2 cellular contexts compared by ENCODE assay signal in genomic region chr14:52351561-52352491, GRCh38.
TF ChIP-seq lines count a peak whose summit lies in the region.

No MANE protein-coding gene starts in this region.

TF ChIP-seq in GM12878, 131 proteins besides CTCF, POLR2A, EP300 and RAD21 (continued from another document):
- peak; percentile 84 for TF ChIP-seq BCL11A (IDR thresholded peaks at IDR 0.05; ENCODE audit: low read depth, low read length)
- TF ChIP-seq ZNF24 (IDR thresholded peaks at IDR 0.05), result no peak
- no peak for TF ChIP-seq ZBTB33 (IDR thresholded peaks at IDR 0.05)
- no peak for TF ChIP-seq EGR1 (IDR thresholded peaks at IDR 0.05; ENCODE audit: borderline replicate concordance in 1 of 2, low read depth in 2 of 2, low read length in 2 of 2)
- peak; percentile 58; the same call in 1 of the 2 replicates for TF ChIP-seq MLLT1 (IDR thresholded peaks at IDR 0.05)
- peak; percentile 69; the same call in 1 of the 2 replicates for TF ChIP-seq IRF4 (IDR thresholded peaks at IDR 0.05; ENCODE audit: low read depth, low read length)
- TF ChIP-seq PKNOX1 (IDR thresholded peaks at IDR 0.05), result 0 out of 2 replicates have a peak, but pooled peaks have one; percentile 25
- TF ChIP-seq JUNB (IDR thresholded peaks at IDR 0.05), result peak; percentile 42; the same call in 1 of the 2 replicates
- peak; percentile 60 for TF ChIP-seq MEF2B (IDR thresholded peaks at IDR 0.05; ENCODE audit: partially characterized antibody, poor library complexity, severe bottlenecking)
- TF ChIP-seq PAX5 (IDR thresholded peaks at IDR 0.05; ENCODE audit: borderline replicate concordance, low read depth, low read length), result peak; percentile 41; the same call in 1 of the 2 replicates
- no peak for TF ChIP-seq SREBF1 (IDR thresholded peaks at IDR 0.05; ENCODE audit: low read length)
- TF ChIP-seq ZNF622 (IDR thresholded peaks at IDR 0.05), result no peak
- no peak for TF ChIP-seq ZNF207 (IDR thresholded peaks at IDR 0.05; ENCODE audit: borderline replicate concordance)
- TF ChIP-seq CREM (IDR thresholded peaks at IDR 0.05; ENCODE audit: low read depth), result 0 out of 2 replicates have a peak, but pooled peaks have one; percentile 20
- no peak for TF ChIP-seq ESRRA (IDR thresholded peaks at IDR 0.05; ENCODE audit: low read length)
- no peak for TF ChIP-seq KDM1A (IDR thresholded peaks at IDR 0.05; ENCODE audit: borderline replicate concordance)
- TF ChIP-seq ASH2L (IDR thresholded peaks at IDR 0.05; ENCODE audit: borderline replicate concordance, low read depth), result no peak
- TF ChIP-seq ZNF274 (IDR thresholded peaks at IDR 0.05; ENCODE audit: insufficient read depth, insufficient read length), result no peak
- no peak for TF ChIP-seq YBX1 (IDR thresholded peaks at IDR 0.05)
- no peak for TF ChIP-seq NR2C1 (IDR thresholded peaks at IDR 0.05)
- TF ChIP-seq RBBP5 (conservative IDR thresholded peaks at IDR 0.05), result no peak
- peak; percentile 78 to 85 for TF ChIP-seq IKZF2 (IDR thresholded peaks at IDR 0.05)
- peak; percentile 84 for TF ChIP-seq RUNX3 (IDR thresholded peaks at IDR 0.05; ENCODE audit: low read length)
- TF ChIP-seq IKZF1 (conservative IDR thresholded peaks at IDR 0.05), result peak; percentile 53; the same call in 1 of the 2 replicates
TF ChIP-seq in GM12878: peak in this region for 12.

TF ChIP-seq in neural cell, 6 proteins besides CTCF, POLR2A, EP300 and RAD21 (continued from another document):
- TF ChIP-seq REST (IDR thresholded peaks at IDR 0.05; ENCODE audit: borderline replicate concordance), result no peak
- no peak for TF ChIP-seq MXI1 (conservative IDR thresholded peaks at IDR 0.05; ENCODE audit: poor library complexity, severe bottlenecking)
- TF ChIP-seq EZH2 (IDR thresholded peaks at IDR 0.05; ENCODE audit: borderline replicate concordance, insufficient read depth, low read length, poor library complexity, severe bottlenecking), result no peak
- no peak for TF ChIP-seq SMC3 (conservative IDR thresholded peaks at IDR 0.05; ENCODE audit: poor library complexity)
- TF ChIP-seq TAF1 (IDR thresholded peaks at IDR 0.05; ENCODE audit: low read depth), result no peak
TF ChIP-seq in neural cell: peak in this region for 0.
